19 cellular contexts compared by ENCODE assay signal in the genomic region with DNA sequence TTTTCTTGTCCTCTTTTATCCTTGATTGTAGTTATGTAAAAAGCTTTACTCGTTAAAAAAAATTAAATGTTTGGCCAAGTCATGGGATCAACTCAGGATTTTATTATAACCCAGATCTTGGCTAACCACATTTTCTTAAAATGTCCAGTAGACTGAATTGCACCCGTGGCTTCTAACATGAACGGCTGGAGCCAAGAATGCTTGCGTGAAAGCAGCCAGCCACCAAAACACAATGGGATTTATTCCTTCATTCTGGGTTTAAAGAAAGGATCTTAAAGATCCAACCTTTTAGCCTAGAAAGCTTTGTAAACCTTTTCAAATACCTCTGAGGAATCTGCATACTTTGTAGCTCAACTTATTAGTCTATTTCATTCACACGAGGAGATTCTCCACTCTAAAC.
"Had no signal": no experiment of that assay in that cellular context is flagged by ENCODE, and none has a peak within 500 bp of the region (broad histone marks: within the 10 kb centered on the region; RNA-seq: fewer than 3 reads in every experiment).

No MANE protein-coding gene starts in this region.

- H3K27ac ChIP-seq: body of pancreas, pancreas, spleen, thoracic aorta had no signal

- H3K4me1 ChIP-seq: body of pancreas, pancreas, spleen had no signal

- DNase-seq: activated CD4-positive, alpha-beta T cell treated with anti-CD3 and anti-CD28 coated beads for 36 hours; activated CD4-positive, CD25-positive, alpha-beta regulatory T cell; activated CD8-positive, alpha-beta memory T cell treated with anti-CD3 and anti-CD28 coated beads, Interleukin-2, amount 10 ng/mL, durations not matched to agents 7 days and 5 days; activated CD8-positive, alpha-beta T cell treated with anti-CD3 and anti-CD28 coated beads, Interleukin-2, amount 10 ng/mL, durations not matched to agents 7 days and 5 days; activated naive CD8-positive, alpha-beta T cell treated with anti-CD3 and anti-CD28 coated beads, Interleukin-2, amount 50 U/mL, for 24 hours; activated T-cell treated with anti-CD3 and anti-CD28 coated beads, Interleukin-2, amount 50 U/mL, for 48 hours; amygdala; body of pancreas; endodermal cell; kidney glomerular epithelial cell; pancreas; right cardiac atrium; spleen; stimulated activated naive CD4-positive, alpha-beta T cell; T-helper 1 cell had no signal

- H3K4me3 ChIP-seq: body of pancreas, lung, pancreas, spleen, thoracic aorta had no signal

- H3K9me3 ChIP-seq: body of pancreas, pancreas had no signal

- H3K36me3 ChIP-seq: pancreas, spleen, thoracic aorta had no signal

- H3K27me3 ChIP-seq: body of pancreas, pancreas, spleen had no signal

- ATAC-seq: activated CD4-positive, alpha-beta T cell treated with anti-CD3 and anti-CD28 coated beads for 36 hours; activated CD8-positive, alpha-beta memory T cell treated with anti-CD3 and anti-CD28 coated beads, Interleukin-2, amount 10 ng/mL, durations not matched to agents 7 days and 5 days; activated CD8-positive, alpha-beta T cell treated with anti-CD3 and anti-CD28 coated beads, Interleukin-2, amount 10 ng/mL, durations not matched to agents 7 days and 5 days; activated naive CD8-positive, alpha-beta T cell treated with anti-CD3 and anti-CD28 coated beads, Interleukin-2, amount 50 U/mL, for 24 hours; body of pancreas; esophagus mucosa; left lobe of liver; pancreas; right cardiac atrium had no signal
